27 cellular contexts compared by ENCODE assay signal in genomic region chr22:48235744-48236143, GRCh38.
"Had no signal": no experiment of that assay in that cellular context is flagged by ENCODE, and none has a peak within 500 bp of the region (broad histone marks: within the 10 kb centered on the region; RNA-seq: fewer than 3 reads in every experiment).

No MANE protein-coding gene starts in this region.

- H3K27me3 ChIP-seq: adrenal gland, body of pancreas, colonic mucosa, foreskin keratinocyte, gastrocnemius medialis had no signal

- H3K27ac Mint-ChIP-seq: activated CD4-positive, alpha-beta memory T cell treated with anti-CD3 and anti-CD28 coated beads for 36 hours; activated CD4-positive, alpha-beta T cell treated with anti-CD3 and anti-CD28 coated beads for 36 hours; activated CD4-positive, alpha-beta T cell treated with anti-CD3 and anti-CD28 coated beads, Interleukin-2, amount 10 ng/mL, durations not matched to agents 24 days and 14 days; activated CD8-positive, alpha-beta T cell treated with anti-CD3 and anti-CD28 coated beads, Interleukin-2, amount 10 ng/mL, durations not matched to agents 7 days and 5 days; activated naive CD4-positive, alpha-beta T cell treated with anti-CD3 and anti-CD28 coated beads for 36 hours; activated naive CD4-positive, alpha-beta T cell treated with anti-CD3 and anti-CD28 coated beads, Interleukin-2, amount 50 U/mL, for 24 hours; activated naive CD8-positive, alpha-beta T cell treated with anti-CD3 and anti-CD28 coated beads for 36 hours; activated naive CD8-positive, alpha-beta T cell treated with anti-CD3 and anti-CD28 coated beads, Interleukin-2, amount 50 U/mL, for 24 hours; activated T-helper 1 cell treated with anti-CD3 and anti-CD28 coated beads, Interleukin-12 subunit alpha, Interleukin-12 subunit beta, Interleukin-2, Interleukin-4 antibody, amounts not matched to agents 30 ng/mL and 10 ng/mL and 1 ng/mL, durations not matched to agents 14 hours and 24 hours and 36 hours; activated T-helper 2 cell treated with anti-CD3 and anti-CD28 coated beads, Interferon-gamma antibody, Interleukin-2, Interleukin-4, amounts not matched to agents 10 μg/mL and 5 μg/mL and 100 μg/mL, durations not matched to agents 14 hours and 24 hours and 36 hours had no signal

- H3K4me1 ChIP-seq: adrenal gland, body of pancreas, colonic mucosa, esophagus muscularis mucosa, foreskin keratinocyte, gastrocnemius medialis had no signal

- H3K27me3 Mint-ChIP-seq: activated CD4-positive, alpha-beta memory T cell treated with anti-CD3 and anti-CD28 coated beads for 36 hours; activated CD4-positive, alpha-beta T cell treated with anti-CD3 and anti-CD28 coated beads for 36 hours; activated CD4-positive, alpha-beta T cell treated with anti-CD3 and anti-CD28 coated beads, Interleukin-2, amount 10 ng/mL, durations not matched to agents 24 days and 14 days had no signal

- H3K4me3 Mint-ChIP-seq: activated CD4-positive, alpha-beta memory T cell treated with anti-CD3 and anti-CD28 coated beads for 36 hours; activated CD4-positive, alpha-beta T cell treated with anti-CD3 and anti-CD28 coated beads for 36 hours; activated CD4-positive, alpha-beta T cell treated with anti-CD3 and anti-CD28 coated beads, Interleukin-2, amount 10 ng/mL, durations not matched to agents 24 days and 14 days; activated CD8-positive, alpha-beta T cell treated with anti-CD3 and anti-CD28 coated beads, Interleukin-2, amount 10 ng/mL, durations not matched to agents 7 days and 5 days; activated naive CD4-positive, alpha-beta T cell treated with anti-CD3 and anti-CD28 coated beads for 36 hours; activated naive CD4-positive, alpha-beta T cell treated with anti-CD3 and anti-CD28 coated beads, Interleukin-2, amount 50 U/mL, for 24 hours; activated naive CD8-positive, alpha-beta T cell treated with anti-CD3 and anti-CD28 coated beads for 36 hours; activated naive CD8-positive, alpha-beta T cell treated with anti-CD3 and anti-CD28 coated beads, Interleukin-2, amount 50 U/mL, for 24 hours; activated T-helper 1 cell treated with anti-CD3 and anti-CD28 coated beads, Interleukin-12 subunit alpha, Interleukin-12 subunit beta, Interleukin-2, Interleukin-4 antibody, amounts not matched to agents 30 ng/mL and 10 ng/mL and 1 ng/mL, durations not matched to agents 14 hours and 24 hours and 36 hours had no signal

- H3K9me3 ChIP-seq: adrenal gland, body of pancreas, colonic mucosa had no signal

- H3K4me3 ChIP-seq: adrenal gland, body of pancreas, colonic mucosa, esophagus muscularis mucosa, gastrocnemius medialis had no signal

- H3K4me1 Mint-ChIP-seq: activated CD4-positive, alpha-beta T cell treated with anti-CD3 and anti-CD28 coated beads for 36 hours; activated CD4-positive, alpha-beta T cell treated with anti-CD3 and anti-CD28 coated beads, Interleukin-2, amount 10 ng/mL, durations not matched to agents 24 days and 14 days; activated naive CD4-positive, alpha-beta T cell treated with anti-CD3 and anti-CD28 coated beads, Interleukin-2, amount 50 U/mL, for 24 hours; activated naive CD8-positive, alpha-beta T cell treated with anti-CD3 and anti-CD28 coated beads for 36 hours; activated naive CD8-positive, alpha-beta T cell treated with anti-CD3 and anti-CD28 coated beads, Interleukin-2, amount 50 U/mL, for 24 hours had no signal

- H3K27ac ChIP-seq: adrenal gland, body of pancreas, colonic mucosa, esophagus muscularis mucosa, foreskin keratinocyte, gastrocnemius medialis had no signal

- H3K36me3 ChIP-seq: adrenal gland, colonic mucosa, esophagus muscularis mucosa, gastrocnemius medialis had no signal

- DNase-seq: activated CD4-positive, alpha-beta memory T cell treated with anti-CD3 and anti-CD28 coated beads for 36 hours; activated CD4-positive, alpha-beta T cell treated with anti-CD3 and anti-CD28 coated beads for 36 hours; activated CD4-positive, alpha-beta T cell treated with anti-CD3 and anti-CD28 coated beads, Interleukin-2, amount 10 ng/mL, durations not matched to agents 24 days and 14 days; activated CD4-positive, CD25-positive, alpha-beta regulatory T cell; activated CD4-positive, CD25-positive, alpha-beta regulatory T cell treated with anti-CD3 and anti-CD28 coated beads, Interleukin-2, amount 50 U/mL, for 72 hours; activated CD8-positive, alpha-beta T cell treated with anti-CD3 and anti-CD28 coated beads, Interleukin-2, amount 10 ng/mL, durations not matched to agents 7 days and 5 days; activated effector memory CD4-positive, alpha-beta T cell treated with anti-CD3 and anti-CD28 coated beads, Interleukin-2, amount 50 U/mL, for 16 hours; activated naive CD4-positive, alpha-beta T cell treated with anti-CD3 and anti-CD28 coated beads for 36 hours; activated naive CD8-positive, alpha-beta T cell treated with anti-CD3 and anti-CD28 coated beads for 36 hours; activated naive CD8-positive, alpha-beta T cell treated with anti-CD3 and anti-CD28 coated beads, Interleukin-2, amount 50 U/mL, for 24 hours; activated T-cell treated with anti-CD3 and anti-CD28 coated beads, Interleukin-2, amount 50 U/mL, for 48 hours; amygdala; aorta; body of pancreas; central memory CD4-positive, alpha-beta T cell; colonic mucosa; effector memory CD4-positive, alpha-beta T cell; erythroblast; foreskin keratinocyte; gastrocnemius medialis; glutamatergic neuron; T-helper 2 cell had no signal

- H3K36me3 Mint-ChIP-seq: activated CD4-positive, alpha-beta memory T cell treated with anti-CD3 and anti-CD28 coated beads for 36 hours; activated naive CD4-positive, alpha-beta T cell treated with anti-CD3 and anti-CD28 coated beads, Interleukin-2, amount 50 U/mL, for 24 hours had no signal

- ATAC-seq: activated CD4-positive, alpha-beta T cell treated with anti-CD3 and anti-CD28 coated beads for 36 hours; activated CD8-positive, alpha-beta T cell treated with anti-CD3 and anti-CD28 coated beads, Interleukin-2, amount 10 ng/mL, durations not matched to agents 7 days and 5 days; activated naive CD8-positive, alpha-beta T cell treated with anti-CD3 and anti-CD28 coated beads, Interleukin-2, amount 50 U/mL, for 24 hours; body of pancreas; foreskin keratinocyte; gastrocnemius medialis had no signal
